Comparison of ENCODE assay signal across 1 cellular context in the genomic region with DNA sequence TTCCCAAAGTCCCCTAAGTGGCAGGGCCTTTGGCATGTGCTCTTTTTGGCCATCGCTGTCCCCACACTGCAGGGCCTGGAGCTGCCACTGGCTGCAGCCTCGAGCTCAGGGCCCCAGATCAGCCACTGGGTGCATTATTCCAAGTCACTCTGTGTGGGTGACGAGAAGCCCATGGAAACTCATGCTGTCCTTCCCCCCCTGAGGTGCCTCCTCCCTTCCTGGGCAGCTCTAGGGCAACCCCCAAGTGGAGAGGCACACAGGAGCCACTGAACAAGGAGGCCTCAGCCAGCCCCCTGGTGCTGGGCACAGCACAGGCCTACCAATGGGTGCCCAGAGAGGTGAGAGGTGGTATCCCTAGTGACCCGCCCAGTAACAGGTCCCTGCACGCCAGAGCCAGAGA.
TF ChIP-seq lines count a peak whose summit lies in the region.

No MANE protein-coding gene starts in this region.

TF ChIP-seq in WTC11, 78 proteins besides CTCF, POLR2A, EP300 and RAD21 (continued from another document):
- no peak for TF ChIP-seq AFF4 (CRISPR knock-in tag; IDR thresholded peaks at IDR 0.05; ENCODE audit: borderline replicate concordance)
- no peak for TF ChIP-seq AR (CRISPR knock-in tag; IDR thresholded peaks at IDR 0.05)
- TF ChIP-seq, protein P1, sequence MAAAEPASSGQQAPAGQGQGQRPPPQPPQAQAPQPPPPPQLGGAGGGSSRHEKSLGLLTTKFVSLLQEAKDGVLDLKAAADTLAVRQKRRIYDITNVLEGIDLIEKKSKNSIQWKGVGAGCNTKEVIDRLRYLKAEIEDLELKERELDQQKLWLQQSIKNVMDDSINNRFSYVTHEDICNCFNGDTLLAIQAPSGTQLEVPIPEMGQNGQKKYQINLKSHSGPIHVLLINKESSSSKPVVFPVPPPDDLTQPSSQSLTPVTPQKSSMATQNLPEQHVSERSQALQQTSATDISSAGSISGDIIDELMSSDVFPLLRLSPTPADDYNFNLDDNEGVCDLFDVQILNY (CRISPR knock-in tag; IDR thresholded peaks at IDR 0.05), result no peak
- no peak for TF ChIP-seq ETV6 (CRISPR knock-in tag; IDR thresholded peaks at IDR 0.05)
- no peak for TF ChIP-seq SMAD4 (CRISPR knock-in tag; IDR thresholded peaks at IDR 0.05)
- TF ChIP-seq, protein P2, sequence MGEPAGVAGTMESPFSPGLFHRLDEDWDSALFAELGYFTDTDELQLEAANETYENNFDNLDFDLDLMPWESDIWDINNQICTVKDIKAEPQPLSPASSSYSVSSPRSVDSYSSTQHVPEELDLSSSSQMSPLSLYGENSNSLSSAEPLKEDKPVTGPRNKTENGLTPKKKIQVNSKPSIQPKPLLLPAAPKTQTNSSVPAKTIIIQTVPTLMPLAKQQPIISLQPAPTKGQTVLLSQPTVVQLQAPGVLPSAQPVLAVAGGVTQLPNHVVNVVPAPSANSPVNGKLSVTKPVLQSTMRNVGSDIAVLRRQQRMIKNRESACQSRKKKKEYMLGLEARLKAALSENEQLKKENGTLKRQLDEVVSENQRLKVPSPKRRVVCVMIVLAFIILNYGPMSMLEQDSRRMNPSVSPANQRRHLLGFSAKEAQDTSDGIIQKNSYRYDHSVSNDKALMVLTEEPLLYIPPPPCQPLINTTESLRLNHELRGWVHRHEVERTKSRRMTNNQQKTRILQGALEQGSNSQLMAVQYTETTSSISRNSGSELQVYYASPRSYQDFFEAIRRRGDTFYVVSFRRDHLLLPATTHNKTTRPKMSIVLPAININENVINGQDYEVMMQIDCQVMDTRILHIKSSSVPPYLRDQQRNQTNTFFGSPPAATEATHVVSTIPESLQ (CRISPR knock-in tag; IDR thresholded peaks at IDR 0.05), result no peak
- TF ChIP-seq HMGA2 (CRISPR knock-in tag; IDR thresholded peaks at IDR 0.05), result no peak
- no peak for TF ChIP-seq ZNF423 (CRISPR knock-in tag; IDR thresholded peaks at IDR 0.05)
- no peak for TF ChIP-seq JUN (CRISPR knock-in tag; IDR thresholded peaks at IDR 0.05)
- no peak for TF ChIP-seq CREM (CRISPR knock-in tag; IDR thresholded peaks at IDR 0.05)
- no peak for TF ChIP-seq CBFB (CRISPR knock-in tag; IDR thresholded peaks at IDR 0.05; ENCODE audit: low read depth)
TF ChIP-seq in WTC11: peak in this region for 0.
